Comparison of ENCODE assay signal across 21 cellular contexts in the genomic region with DNA sequence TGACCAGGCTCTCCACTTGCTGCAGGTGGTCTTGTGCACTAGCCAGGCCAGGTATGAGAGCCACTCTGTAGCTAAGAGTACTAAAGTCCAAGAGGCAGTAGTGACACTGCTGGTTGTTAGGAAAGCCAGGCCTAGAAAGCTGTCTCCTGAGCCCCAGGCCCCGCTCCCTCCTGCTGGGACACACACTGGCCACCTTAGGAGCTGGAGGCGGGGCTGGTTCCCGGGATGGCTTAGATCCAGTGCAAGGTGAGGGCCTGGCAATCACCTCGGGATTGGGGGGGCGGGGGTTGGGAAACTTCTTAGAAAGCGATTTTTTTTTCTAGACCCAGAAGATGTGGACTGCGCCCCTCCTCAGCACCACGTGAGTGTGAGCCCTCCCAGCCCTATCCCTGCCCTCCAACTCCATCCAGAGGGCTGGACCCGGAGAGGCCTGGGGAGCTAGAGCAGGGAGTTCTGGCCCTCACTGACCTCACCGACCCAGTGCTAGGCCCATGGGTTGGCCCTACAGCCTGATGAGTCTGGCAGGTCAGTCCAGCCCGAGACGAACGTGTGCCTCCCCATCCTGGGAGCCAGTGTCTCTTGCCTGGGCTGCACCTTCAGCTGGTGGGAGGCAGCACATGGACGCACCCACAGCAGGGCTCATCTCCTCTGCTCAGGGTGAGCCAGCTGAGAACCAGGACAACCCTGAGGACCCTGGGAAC. TPM values are rescaled to one million over a fixed set of nuclear protein-coding genes. Genes with fewer than 3 reads are reported as not detected.
A peak's percentile ranks its signal among the peaks of the same experiment; 100 is the strongest.
DNase-seq lines count a peak whose midpoint lies in the region; ATAC-seq, FAIRE-seq and TF ChIP-seq lines count a peak whose summit lies in the region.
"Had no signal": no experiment of that assay in that cellular context is flagged by ENCODE, and none has a peak within 500 bp of the region (broad histone marks: within the 10 kb centered on the region; RNA-seq: fewer than 3 reads in every experiment).

No MANE protein-coding gene starts in this region.

- no peaks in the 10 kb centered on the region for H3K36me3 ChIP-seq in HepG2 (replicated peaks in 1 of 2; ENCODE audit: control insufficient read depth in 1 of 2, insufficient read depth in 2 of 2, low read length in 2 of 2)
- no peaks in the 10 kb centered on the region for H3K36me3 ChIP-seq in right lobe of liver

- H3K27ac Mint-ChIP-seq in WTC11: no peak overlapping the region
- peak overlapping the region; percentile 50 for H3K27ac Mint-ChIP-seq in neural crest cell (ENCODE audit: unreplicated experiment)
- H3K27ac Mint-ChIP-seq: CD4-positive, alpha-beta T cell had no signal

- in situ Hi-C loops in HepG2 (cut with HindIII; ENCODE audit: extremely low pct_ligation_motif_present, low pct_unique_long_range_greater_than_20kb): no loop called here

- TF ChIP-seq EP300 in HepG2 (IDR thresholded peaks at IDR 0.05; ENCODE audit: low read depth in 2 of 2, low read length in 2 of 2) (no peak), HepG2 (CRISPR knock-in tag; IDR thresholded peaks at IDR 0.05; ENCODE audit: borderline replicate concordance) (no peak)

- H3K36me3 Mint-ChIP-seq in WTC11: no peaks in the 10 kb centered on the region
- no peaks in the 10 kb centered on the region for H3K36me3 Mint-ChIP-seq in neural crest cell (ENCODE audit: low read depth)

- no peaks in the 10 kb centered on the region for H4K20me1 ChIP-seq in HepG2 (ENCODE audit: insufficient read depth, low read length)

- H2AFZ ChIP-seq in HepG2 (ENCODE audit: low read length): no peak overlapping the region

- no CpG with 5 or more reads among the region's 14 CpGs for WGBS in HepG2 (ENCODE audit: low lambda C conversion rate)
- WGBS in right lobe of liver (ENCODE audit: insufficient coverage, low coverage, low lambda C conversion rate, missing lambda C conversion rate): no CpG with 5 or more reads among the region's 14 CpGs

- no peak for TF ChIP-seq CTCF in HepG2 (CRISPR knock-in tag; IDR thresholded peaks at IDR 0.05)
- no peak for TF ChIP-seq CTCF in right lobe of liver (IDR thresholded peaks at IDR 0.05)
- TF ChIP-seq CTCF in WTC11 (IDR thresholded peaks at IDR 0.05): no peak
- no peak for TF ChIP-seq CTCF in neural crest cell (conservative IDR thresholded peaks at IDR 0.05)

- H3K4me1 ChIP-seq in HepG2 (ENCODE audit: insufficient read depth, low read length) (peaks cover 31% of the 10 kb centered on the region), right lobe of liver (no peaks in the 10 kb centered on the region)
- H3K4me1 ChIP-seq: A549 had no signal

- H3K79me2 ChIP-seq in HepG2 (ENCODE audit: insufficient read depth, low read length): no peaks in the 10 kb centered on the region

- no peak overlapping the region for H3K4me3 ChIP-seq in HepG2 (replicated peaks in 1 of 3; ENCODE audit: insufficient read depth in 1 of 3, low read depth in 2 of 3, low read length in 3 of 3)
- no peak overlapping the region for H3K4me3 ChIP-seq in right lobe of liver
- H3K4me3 ChIP-seq: A549, GM12878, SK-N-MC had no signal

- FAIRE-seq in HepG2 (lab: Jason Lieb, UNC) (no peak), GM12892 (lab: Jason Lieb, UNC) (no peak)
- FAIRE-seq: A549, GM12878, GM18507, H54 had no signal

- H3K9me3 ChIP-seq in HepG2 (ENCODE audit: low read length) (no peaks in the 10 kb centered on the region), right lobe of liver (no peaks in the 10 kb centered on the region)
- H3K9me3 ChIP-seq: A549, Caco-2 had no signal

- ATAC-seq in HepG2 (no peak), right lobe of liver (no peak), WTC11 (no peak), GM19324 (IDR thresholded peaks at IDR 0.05; ENCODE audit: low FRiP score, unreplicated experiment) (no peak)
- ATAC-seq: A549, GM12878 had no signal

- no peak for DNase-seq in HepG2 (ENCODE audit: low spot score)
- no peak for DNase-seq in right lobe of liver
- DNase-seq in WTC11 (ENCODE audit: low spot score): no peak
- no peak for DNase-seq in neural crest cell (ENCODE audit: low read depth, low spot score)
- no peak for DNase-seq in NCI-H1436 (lab: John Stamatoyannopoulos, UW)
- DNase-seq in GM12892 (ENCODE audit: insufficient read length): no peak
- DNase-seq: Caco-2; CD4-positive, alpha-beta T cell; DMS153; GF-D8; NCI-H1092 treated with DMSO at 0.1 percent for 48 hours; NCI-H2081 treated with DMSO at 0.1 percent for 48 hours; NCI-H510A treated with DMSO at 0.1 percent for 48 hours; NCI-H774; SHP77 had no signal

- intact Hi-C loops in HepG2 (cut with micrococcal nuclease; ENCODE audit: unreplicated experiment) (no loop called here), right lobe of liver (cut with DNase I) (loop anchor here in 1 of 2 donors (10.0 kb wide), 2 partner anchors 64 to 324 kb away; no protein-coding TSS in a partner anchor)

- no peak overlapping the region for H3K4me2 ChIP-seq in HepG2 (ENCODE audit: low read depth, low read length)
- H3K4me2 ChIP-seq: A549 had no signal

- no TSS peak for BruUV-seq in HepG2 (replicated peaks; lab: Mats Ljungman, UMichigan)

- no peak overlapping the region for H3K9ac ChIP-seq in HepG2 (ENCODE audit: insufficient read depth, low read depth, low read length)

- POLR2A ChIA-PET in HepG2 (lab: Yijun Ruan, JAX): no interaction called here
- POLR2A ChIA-PET in WTC11 (lab: Charles Lee): no interaction called here

- H3K27me3 Mint-ChIP-seq in WTC11 (ENCODE audit: low read depth) (no peaks in the 10 kb centered on the region), neural crest cell (ENCODE audit: low read depth) (no peaks in the 10 kb centered on the region)

- TF ChIP-seq POLR2A in HepG2 (IDR thresholded peaks at IDR 0.05; ENCODE audit: insufficient read depth in 1 of 2, low read depth in 2 of 2, low read length in 2 of 2) (no peak), right lobe of liver (IDR thresholded peaks at IDR 0.05) (no peak), GM12892 (IDR thresholded peaks at IDR 0.05; ENCODE audit: low read depth, low read length) (no peak)

- H3K9me3 Mint-ChIP-seq in WTC11 (no peaks in the 10 kb centered on the region), neural crest cell (no peaks in the 10 kb centered on the region)
- H3K9me3 Mint-ChIP-seq: CD4-positive, alpha-beta T cell had no signal

- H3K4me3 Mint-ChIP-seq in WTC11 (no peak overlapping the region), neural crest cell (no peak overlapping the region)
- H3K4me3 Mint-ChIP-seq: CD4-positive, alpha-beta T cell had no signal

- CTCF ChIA-PET in HepG2 (lab: Yijun Ruan, JAX; ENCODE audit: low intra/inter-chr PET ratio, low total read pairs): no interaction called here
- CTCF ChIA-PET in WTC11 (lab: Charles Lee): interaction anchor here (0.6 to 2.6 kb wide), 6 partner anchors 10 to 205 kb away, joined by 3 to 14 read pairs (median 5); a partner anchor contains a TSS

- no peaks in the 10 kb centered on the region for H3K4me1 Mint-ChIP-seq in WTC11
- peaks cover 11% of the 10 kb centered on the region for H3K4me1 Mint-ChIP-seq in neural crest cell

- no peak for TF ChIP-seq RAD21 in HepG2 (CRISPR knock-in tag; IDR thresholded peaks at IDR 0.05)

- H3K27ac ChIP-seq in HepG2 (ENCODE audit: extremely low read length, insufficient read depth, low read length) (no peak overlapping the region), right lobe of liver (no peak overlapping the region)
- H3K27ac ChIP-seq: A549, SK-N-MC had no signal

- H3K27me3 ChIP-seq in HepG2 (ENCODE audit: control insufficient read depth in 1 of 2, insufficient read depth in 2 of 2, low read length in 2 of 2): no peaks in the 10 kb centered on the region
- H3K27me3 ChIP-seq in right lobe of liver: no peaks in the 10 kb centered on the region

RNA-seq across cellular contexts. Expression of a gene that starts 18.1 kb away (rescaled TPM):
- total RNA-seq in HepG2 (2016; rRNA removed; fragmentation: Illumina TruSeq; extraction: Trizol): 1.8 and 4.6 TPM in 2 replicates
- 0.30 and 0.53 TPM in 2 replicates for total RNA-seq in HepG2 (2016; cell fraction: cytosol; rRNA removed; fragmentation: Illumina TruSeq; extraction: Trizol; ENCODE audit: low read depth)
- 1.9 and 5.8 TPM in 2 replicates for total RNA-seq in HepG2 (2016; cell fraction: insoluble cytoplasmic fraction; rRNA removed; fragmentation: Illumina TruSeq; extraction: Trizol)
- total RNA-seq in HepG2 (2016; cell fraction: membrane; rRNA removed; fragmentation: Illumina TruSeq; extraction: Trizol): 1.7 TPM in 2 replicates
- total RNA-seq in HepG2 (2016; cell fraction: nucleus; rRNA removed; fragmentation: Illumina TruSeq; extraction: Trizol): 5.8 and 6.3 TPM in 2 replicates
- polyA plus RNA-seq in HepG2 (2011; rRNA removed): 3.8 and 7.1 TPM in 2 replicates
- polyA plus RNA-seq in HepG2 (2011; cell fraction: cytosol; rRNA removed): 3.3 and 6.2 TPM in 2 replicates
- polyA plus RNA-seq in HepG2 (2011; cell fraction: nucleus; rRNA removed): 9.4 and 27.0 TPM in 2 replicates
- polyA plus RNA-seq in HepG2 (2012): 1.3 and 1.8 TPM in 2 replicates
- polyA plus RNA-seq in HepG2 (2016; cell fraction: cytosol; fragmentation: Illumina TruSeq; extraction: Trizol; ENCODE audit: low read depth): 0.51 and 0.58 TPM in 2 replicates
- polyA plus RNA-seq in HepG2 (2016; cell fraction: insoluble cytoplasmic fraction; fragmentation: Illumina TruSeq; extraction: Trizol; ENCODE audit: low read depth): 1.9 and 2.2 TPM in 2 replicates
- polyA plus RNA-seq in HepG2 (2016; cell fraction: membrane; fragmentation: Illumina TruSeq; extraction: Trizol; ENCODE audit: low read depth): 0.93 and 1.1 TPM in 2 replicates
- 8.4 and 9.8 TPM in 2 replicates for polyA plus RNA-seq in HepG2 (2016; cell fraction: nucleus; fragmentation: Illumina TruSeq; extraction: Trizol; ENCODE audit: insufficient read depth, low read depth)
- 0.26 and 16.3 TPM in 2 replicates for polyA minus RNA-seq in HepG2 (2011; rRNA and poly(A)+ RNA removed; ENCODE audit: low replicate concordance)
- 2.0 and 4.0 TPM in 2 replicates for polyA minus RNA-seq in HepG2 (2011; cell fraction: cytosol; rRNA and poly(A)+ RNA removed)
- 2.7 and 5.3 TPM in 2 replicates for polyA minus RNA-seq in HepG2 (2011; cell fraction: nucleus; rRNA and poly(A)+ RNA removed)
- 10 to 100 TPM in 1 of 6 experiments, 1 to 10 TPM in 5; 3.4 to 14.2 (median 4.7) TPM for total RNA-seq in right lobe of liver
- 1.3 to 2.2 TPM (median 2.1 TPM) in 3 replicates for total RNA-seq in WTC11 (2021)
- 0.98 and 1.2 TPM in 2 replicates for total RNA-seq in neural crest cell
- 1.4 TPM for polyA plus RNA-seq in GM12892 (2012; ENCODE audit: missing spikeins)

RNA-seq across cellular contexts. Expression of a gene that starts 30.2 kb away (rescaled TPM):
- total RNA-seq in HepG2 (2016; rRNA removed; fragmentation: Illumina TruSeq; extraction: Trizol) (14.0 and 14.2 TPM in 2 replicates), right lobe of liver (10 to 100 TPM in 4 of 6 experiments, 1 to 10 TPM in 2; 7.4 to 13.5 (median 10.5) TPM), WTC11 (2021) (10.3 to 12.4 TPM (median 11.0 TPM) in 3 replicates), neural crest cell (30.4 and 34.6 TPM in 2 replicates)
- 5.2 and 7.3 TPM in 2 replicates for total RNA-seq in HepG2 (2016; cell fraction: cytosol; rRNA removed; fragmentation: Illumina TruSeq; extraction: Trizol; ENCODE audit: low read depth)
- 14.1 and 16.1 TPM in 2 replicates for total RNA-seq in HepG2 (2016; cell fraction: insoluble cytoplasmic fraction; rRNA removed; fragmentation: Illumina TruSeq; extraction: Trizol)
- 11.0 and 12.9 TPM in 2 replicates for total RNA-seq in HepG2 (2016; cell fraction: membrane; rRNA removed; fragmentation: Illumina TruSeq; extraction: Trizol)
- total RNA-seq in HepG2 (2016; cell fraction: nucleus; rRNA removed; fragmentation: Illumina TruSeq; extraction: Trizol): 11.0 and 11.8 TPM in 2 replicates
- 10.0 and 11.8 TPM in 2 replicates for polyA plus RNA-seq in HepG2 (2011; rRNA removed)
- polyA plus RNA-seq in HepG2 (2011; cell fraction: cytosol; rRNA removed): 12.9 and 14.2 TPM in 2 replicates
- polyA plus RNA-seq in HepG2 (2011; cell fraction: nucleus; rRNA removed): 12.0 TPM in 2 replicates
- polyA plus RNA-seq in HepG2 (2012): 8.4 and 10.1 TPM in 2 replicates
- polyA plus RNA-seq in HepG2 (2016; cell fraction: cytosol; fragmentation: Illumina TruSeq; extraction: Trizol; ENCODE audit: low read depth): 4.6 and 6.0 TPM in 2 replicates
- 12.6 and 16.7 TPM in 2 replicates for polyA plus RNA-seq in HepG2 (2016; cell fraction: insoluble cytoplasmic fraction; fragmentation: Illumina TruSeq; extraction: Trizol; ENCODE audit: low read depth)
- polyA plus RNA-seq in HepG2 (2016; cell fraction: membrane; fragmentation: Illumina TruSeq; extraction: Trizol; ENCODE audit: low read depth): 7.0 and 10.1 TPM in 2 replicates
- 16.2 and 19.0 TPM in 2 replicates for polyA plus RNA-seq in HepG2 (2016; cell fraction: nucleus; fragmentation: Illumina TruSeq; extraction: Trizol; ENCODE audit: insufficient read depth, low read depth)
- polyA minus RNA-seq in HepG2 (2011; rRNA and poly(A)+ RNA removed; ENCODE audit: low replicate concordance): 4.5 and 7.8 TPM in 2 replicates
- 2.6 and 3.8 TPM in 2 replicates for polyA minus RNA-seq in HepG2 (2011; cell fraction: cytosol; rRNA and poly(A)+ RNA removed)
- polyA minus RNA-seq in HepG2 (2011; cell fraction: nucleus; rRNA and poly(A)+ RNA removed): 8.1 and 9.7 TPM in 2 replicates
- 24.7 TPM for polyA plus RNA-seq in GM12892 (2012; ENCODE audit: missing spikeins)
